1 cellular context compared by ENCODE assay signal in the genomic region with DNA sequence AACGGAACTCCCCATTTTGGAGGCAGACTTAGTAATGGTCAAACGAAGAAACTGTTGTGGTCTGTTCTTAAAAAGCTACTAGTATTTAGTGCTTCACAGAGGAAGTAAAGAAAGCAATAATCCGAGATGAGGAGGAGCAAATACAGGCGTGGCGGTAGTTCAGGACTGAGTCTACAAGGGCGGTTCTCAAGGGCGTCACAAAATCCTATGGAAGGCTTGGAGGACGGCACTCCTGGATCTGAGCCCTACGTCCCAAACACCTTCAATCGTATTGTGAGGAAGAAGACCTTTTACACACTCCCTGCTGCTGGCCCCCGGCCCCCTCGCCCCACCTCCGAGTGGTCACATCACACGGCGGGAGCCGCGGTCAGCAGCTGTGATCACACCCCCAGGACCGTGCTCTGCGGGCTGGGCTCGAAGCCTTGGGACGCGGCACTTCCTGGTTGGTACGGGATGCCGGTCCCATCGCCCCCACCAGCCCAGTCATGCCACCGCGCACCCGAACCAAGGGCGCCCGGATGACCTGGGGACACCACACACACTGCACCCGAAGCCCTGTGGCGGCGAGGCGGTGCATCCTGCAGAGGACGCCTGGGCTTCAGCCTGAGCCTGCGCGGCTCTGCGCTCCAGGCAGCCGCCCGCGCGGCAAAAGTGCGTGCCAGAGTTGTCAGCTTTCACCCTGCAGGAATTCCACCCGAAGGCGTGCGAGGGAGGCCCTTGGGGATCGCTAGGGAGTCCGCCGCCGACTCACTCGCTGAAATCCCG.
TF ChIP-seq lines count a peak whose summit lies in the region.

No MANE protein-coding gene starts in this region.

TF ChIP-seq in endothelial cell of umbilical vein, 7 proteins besides CTCF, POLR2A, EP300 and RAD21:
- TF ChIP-seq MYC (IDR thresholded peaks at IDR 0.05; ENCODE audit: low read depth, low read length) (no peak), FOS (IDR thresholded peaks at IDR 0.05; ENCODE audit: borderline replicate concordance, insufficient read depth, low read length) (no peak), GATA2 (IDR thresholded peaks at IDR 0.05; ENCODE audit: insufficient read depth, insufficient read length, low read depth, low read length) (no peak), EZH2 (IDR thresholded peaks at IDR 0.05; ENCODE audit: borderline replicate concordance, low read depth, low read length, severe bottlenecking) (no peak), POLR2AphosphoS5 (IDR thresholded peaks at IDR 0.05; ENCODE audit: insufficient read depth, low read depth, low read length) (no peak), JUN (IDR thresholded peaks at IDR 0.05; ENCODE audit: borderline replicate concordance, insufficient read depth, insufficient read length, low read depth) (no peak)
- TF ChIP-seq, protein P1, sequence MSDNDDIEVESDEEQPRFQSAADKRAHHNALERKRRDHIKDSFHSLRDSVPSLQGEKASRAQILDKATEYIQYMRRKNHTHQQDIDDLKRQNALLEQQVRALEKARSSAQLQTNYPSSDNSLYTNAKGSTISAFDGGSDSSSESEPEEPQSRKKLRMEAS (IDR thresholded peaks at IDR 0.05; ENCODE audit: insufficient read depth, insufficient read length) = no peak
